8 cellular contexts compared by ENCODE assay signal in genomic region chr15:31332020-31332680, GRCh38. TPM values are rescaled to one million over a fixed set of nuclear protein-coding genes. Genes with fewer than 3 reads are reported as not detected.
DNase-seq lines count a peak whose midpoint lies in the region; ATAC-seq and TF ChIP-seq lines count a peak whose summit lies in the region.

No MANE protein-coding gene starts in this region.

- H3K4me1 ChIP-seq in mammary epithelial cell (ENCODE audit: insufficient read depth, low read length), result peaks cover 8% of the 10 kb centered on the region
- peaks cover 76 to 80% of the 10 kb centered on the region in 2 donors for H3K4me1 ChIP-seq in thyroid gland

- peaks cover 2% of the 10 kb centered on the region for H3K36me3 ChIP-seq in mammary epithelial cell (ENCODE audit: insufficient read depth, low read length)
- H3K36me3 ChIP-seq in thyroid gland, result no peaks in the 10 kb centered on the region

- H3K9me3 ChIP-seq in mammary epithelial cell (replicated peaks; ENCODE audit: insufficient read depth, low read length) (no peaks in the 10 kb centered on the region), T-helper 17 cell (ENCODE audit: control insufficient read depth, low read length, poor library complexity, severe bottlenecking) (no peaks in the 10 kb centered on the region), thyroid gland (no peaks in the 10 kb centered on the region)

- H3K79me2 ChIP-seq in mammary epithelial cell (ENCODE audit: insufficient read depth, low read length), result peaks cover 93% of the 10 kb centered on the region

- H3K4me1 Mint-ChIP-seq in MCF 10A (ENCODE audit: insufficient read depth, unreplicated experiment), result peaks cover 35% of the 10 kb centered on the region
- peaks cover 60% of the 10 kb centered on the region for H3K4me1 Mint-ChIP-seq in T-helper 17 cell
- H3K4me1 Mint-ChIP-seq in immature natural killer cell, result peaks cover 86% of the 10 kb centered on the region in 2 donors

- DNase-seq in MCF 10A (ENCODE audit: unreplicated experiment), result no peak
- no peak for DNase-seq in mammary epithelial cell
- no peak for DNase-seq in T-helper 17 cell
- no peak for DNase-seq in immature natural killer cell
- peak; percentile 59 for DNase-seq in thyroid gland
- DNase-seq in UCSD-AML1 (lab: John Stamatoyannopoulos, UW; ENCODE audit: unreplicated experiment), result no peak

- no peak overlapping the region for H3K4me3 ChIP-seq in mammary epithelial cell (replicated peaks in 1 of 3; ENCODE audit: insufficient read depth in 1 of 3, low read depth in 2 of 3, low read length in 3 of 3)
- H3K4me3 ChIP-seq in thyroid gland (replicated peaks in 1 of 3), result no peak overlapping the region

- BruUV-seq in MCF 10A (replicated peaks; lab: Mats Ljungman, UMichigan) (no TSS peak), mammary epithelial cell (replicated peaks; lab: Mats Ljungman, UMichigan) (no TSS peak)

- H3K4me2 ChIP-seq in mammary epithelial cell (ENCODE audit: insufficient read depth, low read depth, low read length), result no peak overlapping the region

- H3K27ac ChIP-seq in mammary epithelial cell (ENCODE audit: insufficient read depth, low read depth, low read length) (no peak overlapping the region), thyroid gland (peak overlapping the region; percentile 95 to 100 (median 100))

- TF ChIP-seq CTCF in MCF 10A (IDR thresholded peaks at IDR 0.05; ENCODE audit: unreplicated experiment) (no peak), mammary epithelial cell (conservative IDR thresholded peaks at IDR 0.05 in 1 of 2, IDR thresholded peaks at IDR 0.05 in 1 of 2; ENCODE audit: extremely low read depth in 1 of 2, insufficient read depth in 1 of 2, low read depth in 1 of 2, low read length in 2 of 2) (no peak), thyroid gland (IDR thresholded peaks at IDR 0.05) (no peak)

- TF ChIP-seq POLR2A in thyroid gland (IDR thresholded peaks at IDR 0.05), result no peak

- dilution Hi-C loops in mammary epithelial cell (cut with HindIII; ENCODE audit: low sequenced_read_pairs), result no loop called here

- WGBS in mammary epithelial cell (ENCODE audit: low coverage, missing lambda C conversion rate), result 94% methylated on average over 9 of the region's 9 CpGs
- WGBS in thyroid gland, 2 donors, result 48 to 51% methylated on average over 7 to 9 of the region's 9 CpGs

- ATAC-seq in T-helper 17 cell, result no peak
- ATAC-seq in activated CD4-positive, CD25-positive, alpha-beta regulatory T cell treated with anti-CD3 and anti-CD28 coated beads, Interleukin-2, amount 50 U/mL, for 24 hours, result no peak
- no peak for ATAC-seq in HG03469 (IDR thresholded peaks at IDR 0.05; ENCODE audit: unreplicated experiment)

- H3K27me3 Mint-ChIP-seq in MCF 10A (ENCODE audit: insufficient read depth, unreplicated experiment) (no peaks in the 10 kb centered on the region), T-helper 17 cell (no peaks in the 10 kb centered on the region), immature natural killer cell (ENCODE audit: low read depth in 3 of 3) (peaks cover 12 to 47% (median 24%) of the 10 kb centered on the region in 3 donors)

- no peaks in the 10 kb centered on the region for H3K27me3 ChIP-seq in mammary epithelial cell (ENCODE audit: insufficient read depth, low read length)
- no peaks in the 10 kb centered on the region for H3K27me3 ChIP-seq in thyroid gland

- H3K9ac ChIP-seq in mammary epithelial cell (ENCODE audit: insufficient read depth, low read length), result no peak overlapping the region

- H3K4me3 Mint-ChIP-seq in MCF 10A (ENCODE audit: unreplicated experiment) (no peak overlapping the region), T-helper 17 cell (peak overlapping the region; percentile 98), immature natural killer cell (peak overlapping the region; percentile 94 to 98 (median 97))

- POLR2A ChIA-PET in MCF 10A (lab: Yijun Ruan, JAX), result interaction anchor here (1.1 kb wide), 1 partner anchor 31 kb away, joined by 4 read pairs; no protein-coding TSS in a partner anchor

- no peak overlapping the region for H2AFZ ChIP-seq in mammary epithelial cell (ENCODE audit: low read depth, low read length)

- H3K9me3 Mint-ChIP-seq in MCF 10A (ENCODE audit: unreplicated experiment) (no peaks in the 10 kb centered on the region), immature natural killer cell (no peaks in the 10 kb centered on the region)

- H3K27ac Mint-ChIP-seq in MCF 10A (ENCODE audit: low read depth, unreplicated experiment), result peak overlapping the region; percentile 54
- peak overlapping the region; percentile 86 for H3K27ac Mint-ChIP-seq in T-helper 17 cell
- H3K27ac Mint-ChIP-seq in immature natural killer cell, result peak overlapping the region; percentile 91 to 99 (median 95)

- H3K36me3 Mint-ChIP-seq in MCF 10A (ENCODE audit: insufficient read depth, unreplicated experiment), result peaks cover 21% of the 10 kb centered on the region
- peaks cover 8% of the 10 kb centered on the region for H3K36me3 Mint-ChIP-seq in T-helper 17 cell (ENCODE audit: low read depth)
- H3K36me3 Mint-ChIP-seq in immature natural killer cell, result peaks cover 0 to 3% (median 0%) of the 10 kb centered on the region in 3 donors

- in situ Hi-C loops in mammary epithelial cell (cut with MboI; ENCODE audit: low sequenced_read_pairs in 2 of 2), result no loop called here

- CTCF ChIA-PET in MCF 10A (lab: Yijun Ruan, JAX), result interaction anchor here (0.5 to 2.1 kb wide), 5 partner anchors 8 to 156 kb away, joined by 3 to 7 read pairs (median 3); no protein-coding TSS in a partner anchor
- CTCF ChIA-PET in mammary epithelial cell (lab: Charles Lee; ENCODE audit: low non-redundant PET), result no interaction called here

- intact Hi-C loops in MCF 10A (cut with micrococcal nuclease) (no loop called here), mammary epithelial cell (cut with micrococcal nuclease) (no loop called here), thyroid gland (cut with DNase I) (loop anchor here (5.0 kb wide), 1 partner anchor 60 kb away; no protein-coding TSS in a partner anchor)

- H4K20me1 ChIP-seq in mammary epithelial cell (ENCODE audit: insufficient read depth, low read length), result peaks cover 3% of the 10 kb centered on the region

RNA-seq across cellular contexts. Expression of gene KLF13, which starts 5.5 kb away (rescaled TPM):
- total RNA-seq in MCF 10A (2022), result 83.1 and 110 TPM in 2 replicates
- total RNA-seq in mammary epithelial cell, result 10 to 100 TPM; 49.8 to 62.3 TPM
- 25.1 TPM for polyA plus RNA-seq in mammary epithelial cell
- 40.5 TPM for polyA minus RNA-seq in mammary epithelial cell
- 100 to 1,000 TPM; 184 to 226 TPM for total RNA-seq in T-helper 17 cell
- polyA plus RNA-seq in immature natural killer cell, result 10 to 100 TPM; 24.7 to 89.9 (median 47.2) TPM
- 100 to 1,000 TPM in 2 of 4 donors, 10 to 100 TPM in 2; 84.0 to 117 (median 97.6) TPM for total RNA-seq in thyroid gland

Comparison
In these comparisons a context has a peak if more than half of its experiments do, and no peak if none do; other contexts are left out.
1. DNase-seq: peak in thyroid gland (2 of 2); none in MCF 10A (single experiment), mammary epithelial cell (single experiment), T-helper 17 cell (0 of 3), immature natural killer cell (0 of 3) and UCSD-AML1 (single experiment).
2. Peak in every context shown above with its lines, with median percentiles within 50 percentile points of each other: H3K27ac Mint-ChIP-seq.